ENCODE assay signal across 23 cellular contexts in the genomic region with DNA sequence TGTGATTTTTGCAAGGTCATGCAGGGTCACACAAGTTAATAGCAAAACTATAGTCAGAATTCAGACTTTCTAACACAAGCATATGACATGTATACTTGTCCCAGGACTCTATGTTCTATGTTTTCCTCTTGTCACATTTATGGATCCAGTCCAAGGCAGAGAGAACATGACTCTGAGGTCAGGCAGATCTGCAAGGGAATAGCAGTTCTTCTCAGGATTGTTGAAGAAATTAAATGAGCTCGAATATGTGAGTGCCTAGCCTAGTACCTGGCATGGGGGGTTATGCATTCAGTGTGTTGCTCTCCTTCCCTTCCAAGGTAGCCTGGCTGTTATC. TPM values are rescaled to one million over a fixed set of nuclear protein-coding genes. Genes with fewer than 3 reads are reported as not detected.
DNase-seq lines count a peak whose midpoint lies in the region; ATAC-seq, FAIRE-seq and TF ChIP-seq lines count a peak whose summit lies in the region.
"Had no signal": no experiment of that assay in that cellular context is flagged by ENCODE, and none has a peak within 500 bp of the region (broad histone marks: within the 10 kb centered on the region; RNA-seq: fewer than 3 reads in every experiment).

No MANE protein-coding gene starts in this region.

- no peak overlapping the region for H3K4me3 ChIP-seq in A549
- H3K4me3 ChIP-seq in esophagus squamous epithelium: no peak overlapping the region

- no peak overlapping the region for H3K4me3 Mint-ChIP-seq in activated naive CD8-positive, alpha-beta T cell treated with anti-CD3 and anti-CD28 coated beads, Interleukin-2, amount 50 U/mL, for 24 hours
- H3K4me3 Mint-ChIP-seq: activated CD4-positive, alpha-beta T cell treated with anti-CD3 and anti-CD28 coated beads, Interleukin-2, amount 10 ng/mL, durations not matched to agents 24 days and 14 days had no signal

- no peak for FAIRE-seq in A549 (lab: Jason Lieb, UNC)
- FAIRE-seq: H1 had no signal

- H3K36me3 ChIP-seq in esophagus squamous epithelium: no peaks in the 10 kb centered on the region
- H3K36me3 ChIP-seq: neutrophil had no signal

- no peak for TF ChIP-seq EP300 in A549 (IDR thresholded peaks at IDR 0.05)

- ATAC-seq in A549: no peak
- ATAC-seq in activated naive CD8-positive, alpha-beta T cell treated with anti-CD3 and anti-CD28 coated beads, Interleukin-2, amount 50 U/mL, for 24 hours: no peak
- ATAC-seq in GM21381 (IDR thresholded peaks at IDR 0.05; ENCODE audit: unreplicated experiment): no peak
- ATAC-seq: left colon had no signal

- POLR2A ChIA-PET in A549 (lab: Yijun Ruan, JAX): interaction anchor here (1.0 kb wide), 1 partner anchor 121 kb away, joined by 4 read pairs; no protein-coding TSS in a partner anchor

- no peak for TF ChIP-seq RAD21 in A549 (conservative IDR thresholded peaks at IDR 0.05 in 1 of 2, IDR thresholded peaks at IDR 0.05 in 1 of 2)

- TF ChIP-seq POLR2A in A549 (IDR thresholded peaks at IDR 0.05; ENCODE audit: low read length): no peak
- no peak for TF ChIP-seq POLR2A in esophagus squamous epithelium (IDR thresholded peaks at IDR 0.05)

- WGBS in A549 (ENCODE audit: missing lambda C conversion rate): 41% methylated on average over 1 of the region's 1 CpG
- 8 to 40% methylated on average over 1 of the region's 1 CpG for WGBS in esophagus squamous epithelium, 2 donors

- H3K9me3 ChIP-seq in A549 (no peaks in the 10 kb centered on the region), esophagus squamous epithelium (no peaks in the 10 kb centered on the region)
- H3K9me3 ChIP-seq: neutrophil had no signal

- H3K27me3 Mint-ChIP-seq in activated naive CD8-positive, alpha-beta T cell treated with anti-CD3 and anti-CD28 coated beads, Interleukin-2, amount 50 U/mL, for 24 hours: peaks cover 2% of the 10 kb centered on the region

- intact Hi-C loops in esophagus squamous epithelium (cut with DNase I): no loop called here

- H3K27ac ChIP-seq in A549 (peak overlapping the region; percentile 80 to 84), esophagus squamous epithelium (peak overlapping the region; percentile 74 to 86 (median 82))
- H3K27ac ChIP-seq: C4-2B, neutrophil had no signal

- H3K27me3 ChIP-seq in esophagus squamous epithelium: no peaks in the 10 kb centered on the region
- H3K27me3 ChIP-seq: neutrophil had no signal

- DNase-seq in A549 (ENCODE audit: low read depth in 1 of 2, low spot score in 1 of 2): no peak
- DNase-seq in OCI-M1 (lab: John Stamatoyannopoulos, UW): peak; percentile 38
- no peak for DNase-seq in esophagus squamous epithelium (lab: John Stamatoyannopoulos, UW)
- DNase-seq in myocyte (ENCODE audit: low read depth): peak; percentile 27
- no peak for DNase-seq in GOT3 (lab: John Stamatoyannopoulos, UW)
- DNase-seq in NCI-H82 treated with DMSO at 0.1 percent for 48 hours (lab: John Stamatoyannopoulos, UW; ENCODE audit: unreplicated experiment): no peak
- DNase-seq in activated naive CD8-positive, alpha-beta T cell treated with anti-CD3 and anti-CD28 coated beads, Interleukin-2, amount 50 U/mL, for 24 hours: no peak
- DNase-seq: activated CD4-positive, alpha-beta T cell treated with anti-CD3 and anti-CD28 coated beads, Interleukin-2, amount 10 ng/mL, durations not matched to agents 24 days and 14 days; activated CD8-positive, alpha-beta memory T cell treated with anti-CD3 and anti-CD28 coated beads, Interleukin-2, amount 50 U/mL, for 4 hours; caudate nucleus; DMS 273 treated with DMSO at 0.1 percent for 48 hours; left colon; NCI-H146; NCI-H2171; NCI-H526; SIG-M5 had no signal

- H3K4me1 Mint-ChIP-seq in activated naive CD8-positive, alpha-beta T cell treated with anti-CD3 and anti-CD28 coated beads, Interleukin-2, amount 50 U/mL, for 24 hours: peaks cover 9% of the 10 kb centered on the region

- no peak overlapping the region for H3K27ac Mint-ChIP-seq in activated naive CD8-positive, alpha-beta T cell treated with anti-CD3 and anti-CD28 coated beads, Interleukin-2, amount 50 U/mL, for 24 hours
- H3K27ac Mint-ChIP-seq: activated CD4-positive, alpha-beta T cell treated with anti-CD3 and anti-CD28 coated beads, Interleukin-2, amount 10 ng/mL, durations not matched to agents 24 days and 14 days had no signal

- no peaks in the 10 kb centered on the region for H3K9me3 Mint-ChIP-seq in activated naive CD8-positive, alpha-beta T cell treated with anti-CD3 and anti-CD28 coated beads, Interleukin-2, amount 50 U/mL, for 24 hours

- H3K36me3 Mint-ChIP-seq in activated naive CD8-positive, alpha-beta T cell treated with anti-CD3 and anti-CD28 coated beads, Interleukin-2, amount 50 U/mL, for 24 hours (ENCODE audit: low read depth): no peaks in the 10 kb centered on the region

- CTCF ChIA-PET in A549 (lab: Yijun Ruan, JAX): interaction anchor here (0.8 to 17.5 kb wide), 3 partner anchors 16 to 116 kb away, joined by 3 to 291 read pairs (median 3); a partner anchor contains a TSS

- no peak for TF ChIP-seq CTCF in A549 (IDR thresholded peaks at IDR 0.05)
- TF ChIP-seq CTCF in esophagus squamous epithelium (IDR thresholded peaks at IDR 0.05): no peak

- H3K4me2 ChIP-seq in A549: peak overlapping the region; percentile 42

- H3K4me1 ChIP-seq in A549 (peaks cover 33% of the 10 kb centered on the region), esophagus squamous epithelium (peaks cover 51 to 83% (median 63%) of the 10 kb centered on the region in 3 donors)

TF ChIP-seq in A549, 52 proteins besides CTCF, POLR2A, EP300 and RAD21:
- no peak for TF ChIP-seq JUNB (IDR thresholded peaks at IDR 0.05)
- no peak for TF ChIP-seq RCOR1 (IDR thresholded peaks at IDR 0.05; ENCODE audit: low read depth, low read length)
- no peak for TF ChIP-seq CBX8 (IDR thresholded peaks at IDR 0.05)
- no peak for TF ChIP-seq RNF2 (IDR thresholded peaks at IDR 0.05; ENCODE audit: borderline replicate concordance, low read depth)
- no peak for TF ChIP-seq HOXB13 (CRISPR knock-in tag; IDR thresholded peaks at IDR 0.05; ENCODE audit: low read depth)

RNA-seq across cellular contexts. Expression of a gene that starts 9.5 kb away (rescaled TPM):
- polyA plus RNA-seq in A549 (2011; rRNA removed) (0.03 TPM in 1 of 2 replicates, not detected in the other), A549 (2017; fragmentation: RNase III; extraction: RNeasy Plus Mini Kit Qiagen cat#74134 plus additional on column Dnase treatment) (not detected in 3 replicates)
- polyA plus RNA-seq in A549 (2012; cell fraction: cytosol; rRNA removed): not detected in 2 replicates
- not detected in 2 replicates for polyA plus RNA-seq in A549 (2012; cell fraction: nucleus; rRNA removed)
- polyA minus RNA-seq in A549 (2011; rRNA and poly(A)+ RNA removed): not detected in 2 replicates
- total RNA-seq in esophagus squamous epithelium (under 1 TPM; 0.09 to 0.95 (median 0.14) TPM), myocyte (1.0 and 1.9 TPM in 2 replicates)
- 0.18 TPM for polyA plus RNA-seq in myocyte (2012)
- total RNA-seq: activated CD4-positive, alpha-beta T cell treated with anti-CD3 and anti-CD28 coated beads, Interleukin-2, amount 10 ng/mL, durations not matched to agents 24 days and 14 days; epithelial cell of proximal tubule; H1; left colon; T-helper 1 cell treated with Interleukin-12 subunit alpha and Interleukin-12 subunit beta and Interleukin-4 antibody, amounts not matched to agents 30 ng/mL and 1 ng/mL, for 36 hours had no signal
- polyA plus RNA-seq: H1 had no signal

RNA-seq across cellular contexts. Expression of a gene that starts 53.3 kb away (rescaled TPM):
- polyA plus RNA-seq in A549 (2011; rRNA removed) (0.07 and 0.08 TPM in 2 replicates), A549 (2017; fragmentation: RNase III; extraction: RNeasy Plus Mini Kit Qiagen cat#74134 plus additional on column Dnase treatment) (0.07 to 0.11 TPM (median 0.09 TPM) in 3 replicates)
- polyA plus RNA-seq in A549 (2012; cell fraction: cytosol; rRNA removed): under 0.01 and 0.01 TPM in 2 replicates
- polyA plus RNA-seq in A549 (2012; cell fraction: nucleus; rRNA removed): 0.02 and 0.05 TPM in 2 replicates
- polyA minus RNA-seq in A549 (2011; rRNA and poly(A)+ RNA removed): 0.04 TPM in 1 of 2 replicates, not detected in the other
- total RNA-seq in esophagus squamous epithelium (under 1 TPM; 0.18 to 0.44 (median 0.19) TPM), myocyte (not detected in 2 replicates)
- 0.04 TPM for polyA plus RNA-seq in myocyte (2012)
- total RNA-seq: activated CD4-positive, alpha-beta T cell treated with anti-CD3 and anti-CD28 coated beads, Interleukin-2, amount 10 ng/mL, durations not matched to agents 24 days and 14 days had no signal

RNA-seq across cellular contexts. Expression of a gene that starts 55.5 kb away (rescaled TPM):
- not detected in 2 replicates for polyA plus RNA-seq in A549 (2011; rRNA removed)
- polyA plus RNA-seq in A549 (2012; cell fraction: cytosol; rRNA removed): under 0.01 TPM in 1 of 2 replicates, not detected in the other
- polyA plus RNA-seq in A549 (2012; cell fraction: nucleus; rRNA removed): 0.01 TPM in 1 of 2 replicates, not detected in the other
- not detected in 3 replicates for polyA plus RNA-seq in A549 (2017; fragmentation: RNase III; extraction: RNeasy Plus Mini Kit Qiagen cat#74134 plus additional on column Dnase treatment)
- polyA minus RNA-seq in A549 (2011; rRNA and poly(A)+ RNA removed): 0.04 and 0.05 TPM in 2 replicates
- under 1 TPM in 1 of 4 donors, not detected in 3; 0.18 TPM for total RNA-seq in esophagus squamous epithelium
- not detected in 2 replicates for total RNA-seq in myocyte
- 0.16 TPM for polyA plus RNA-seq in myocyte (2012)
- total RNA-seq: activated CD4-positive, alpha-beta T cell treated with anti-CD3 and anti-CD28 coated beads, Interleukin-2, amount 10 ng/mL, durations not matched to agents 24 days and 14 days; epithelial cell of proximal tubule; H1; left colon; subcutaneous adipose tissue; T-helper 1 cell treated with Interleukin-12 subunit alpha and Interleukin-12 subunit beta and Interleukin-4 antibody, amounts not matched to agents 30 ng/mL and 1 ng/mL, for 36 hours had no signal
- polyA plus RNA-seq: H1 had no signal

Comparison
In these comparisons a context has a peak if more than half of its experiments do, and no peak if none do; other contexts are left out.
1. DNase-seq: peak in OCI-M1 (single experiment) and myocyte (single experiment); none in A549 (0 of 2), esophagus squamous epithelium (single experiment), GOT3 (single experiment), NCI-H82 treated with DMSO at 0.1 percent for 48 hours (single experiment) and activated naive CD8-positive, alpha-beta T cell treated with anti-CD3 and anti-CD28 coated beads, Interleukin-2, amount 50 U/mL, for 24 hours (single experiment).